ENCODE assay signal across 9 cellular contexts in the genomic region with DNA sequence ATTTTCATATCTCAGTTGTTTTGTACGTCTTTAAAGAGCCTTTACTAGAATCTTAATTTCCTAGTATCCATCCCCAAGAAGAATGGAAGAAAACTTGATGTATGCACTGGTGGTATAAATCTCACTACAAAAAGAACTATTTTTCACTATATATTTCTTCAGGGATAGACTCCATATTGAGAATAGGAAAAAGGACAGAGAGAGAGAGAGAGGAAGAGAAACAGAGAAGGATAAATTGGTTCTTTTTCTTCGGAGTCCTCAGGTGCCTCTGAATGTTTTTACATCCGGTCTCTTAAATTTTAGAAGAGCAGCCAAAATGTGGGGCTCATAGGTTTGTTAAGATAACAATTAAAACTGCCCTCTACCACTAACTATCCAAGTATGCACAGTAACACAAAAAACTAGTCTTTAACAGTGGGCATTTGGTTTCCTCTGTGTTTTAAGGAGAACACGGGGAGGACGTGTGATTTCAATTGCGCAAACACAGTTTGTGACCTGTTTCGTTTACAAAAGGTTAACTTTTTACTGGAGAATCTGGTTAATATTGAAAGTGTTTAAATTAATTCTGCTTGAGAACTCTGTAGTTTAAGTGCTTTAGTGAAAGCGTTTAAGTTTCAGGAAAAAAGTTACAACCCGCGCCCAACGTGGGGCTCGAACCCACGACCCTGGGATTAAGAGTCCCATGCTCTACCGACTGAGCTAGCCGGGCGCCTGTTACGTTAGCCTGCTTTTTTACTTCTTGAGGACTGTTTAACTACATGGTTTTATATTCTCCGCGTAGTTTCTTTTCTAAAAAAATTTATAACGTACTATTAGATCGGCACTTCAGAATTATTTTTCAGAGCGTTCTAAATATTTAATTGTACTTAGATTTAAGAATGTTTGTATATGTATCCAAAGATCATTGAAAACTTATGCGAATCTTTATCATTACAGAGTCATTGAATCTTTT. TPM values are rescaled to one million over a fixed set of nuclear protein-coding genes. Genes with fewer than 3 reads are reported as not detected.
DNase-seq lines count a peak whose midpoint lies in the region; ATAC-seq, FAIRE-seq and TF ChIP-seq lines count a peak whose summit lies in the region.
"Had no signal": no experiment of that assay in that cellular context is flagged by ENCODE, and none has a peak within 500 bp of the region (broad histone marks: within the 10 kb centered on the region; RNA-seq: fewer than 3 reads in every experiment).

No MANE protein-coding gene starts in this region.

- H3F3A ChIP-seq in PC-3 (ENCODE audit: low read length, unreplicated experiment), result peaks cover 6% of the 10 kb centered on the region

- H3K27ac Mint-ChIP-seq in activated T-cell treated with anti-CD3 and anti-CD28 coated beads, Interleukin-2, amount 50 U/mL, for 72 hours, result no peak overlapping the region
- H3K27ac Mint-ChIP-seq in naive thymus-derived CD8-positive, alpha-beta T cell, result no peak overlapping the region
- no peak overlapping the region for H3K27ac Mint-ChIP-seq in stimulated activated memory B cell treated with anti-CD40 and anti-IgM and Interleukin-4, amounts not matched to agents 10 μg/mL and 1 μg/mL and 100 μg/mL, for 72 hours
- H3K27ac Mint-ChIP-seq: dendritic cell treated with granulocyte-macrophage colony-stimulating factor and Interleukin-4, amounts not matched to agents 40 ng/mL and 50 ng/mL, for 4 days had no signal

- H3K9me3 ChIP-seq in PC-3 (ENCODE audit: low read length), result no peaks in the 10 kb centered on the region

- no peaks in the 10 kb centered on the region for H3K79me2 ChIP-seq in PC-3 (ENCODE audit: low read length)

- H4K20me1 ChIP-seq in PC-3 (ENCODE audit: low read length), result no peaks in the 10 kb centered on the region

- peak; percentile 37 for ATAC-seq in PC-3
- peak; percentile 32 to 39 for ATAC-seq in activated T-cell treated with anti-CD3 and anti-CD28 coated beads, Interleukin-2, amount 50 U/mL, for 72 hours (replicated peaks in 1 of 2)
- ATAC-seq in naive thymus-derived CD8-positive, alpha-beta T cell, result peak; percentile 35 to 37
- peak; percentile 61 for ATAC-seq in stimulated activated memory B cell treated with anti-CD40 and anti-IgM and Interleukin-4, amounts not matched to agents 10 μg/mL and 1 μg/mL and 100 μg/mL, for 72 hours
- ATAC-seq in GM21367 (IDR thresholded peaks at IDR 0.05; ENCODE audit: unreplicated experiment), result no peak

- H3K4me1 Mint-ChIP-seq in activated T-cell treated with anti-CD3 and anti-CD28 coated beads, Interleukin-2, amount 50 U/mL, for 72 hours (ENCODE audit: low read depth), result peaks cover 18% of the 10 kb centered on the region
- peaks cover 16 to 24% (median 21%) of the 10 kb centered on the region in 4 donors for H3K4me1 Mint-ChIP-seq in naive thymus-derived CD8-positive, alpha-beta T cell
- peaks cover 23% of the 10 kb centered on the region for H3K4me1 Mint-ChIP-seq in stimulated activated memory B cell treated with anti-CD40 and anti-IgM and Interleukin-4, amounts not matched to agents 10 μg/mL and 1 μg/mL and 100 μg/mL, for 72 hours

- peak; percentile 43 for DNase-seq in DMS153 (lab: John Stamatoyannopoulos, UW)
- peak; percentile 60 for DNase-seq in HTR-8/SVneo (ENCODE audit: insufficient read length, low spot score)
- DNase-seq in PC-3, result peak; percentile 98
- peak; percentile 78 to 85 for DNase-seq in activated T-cell treated with anti-CD3 and anti-CD28 coated beads, Interleukin-2, amount 50 U/mL, for 72 hours
- DNase-seq in fibroblast of mammary gland (ENCODE audit: low read depth), result peak; percentile 63
- DNase-seq in naive thymus-derived CD8-positive, alpha-beta T cell, result peak; percentile 68 to 94 (median 84)

- no peak overlapping the region for H3K27ac ChIP-seq in PC-3 (ENCODE audit: low read length)

- peaks cover 14% of the 10 kb centered on the region for H3K4me1 ChIP-seq in PC-3 (ENCODE audit: insufficient read depth, low read length)

- POLR2A ChIA-PET in PC-3 (lab: Charles Lee; ENCODE audit: unreplicated experiment), result no interaction called here
- POLR2A ChIA-PET in naive thymus-derived CD8-positive, alpha-beta T cell (lab: Charles Lee), result interaction anchor here (1.0 to 2.6 kb wide), 4 partner anchors 9 to 59 kb away, joined by 4 to 21 read pairs (median 10); a partner anchor contains a TSS

- peak overlapping the region; percentile 75 for H2AFZ ChIP-seq in PC-3 (ENCODE audit: low read length)

- no peaks in the 10 kb centered on the region for H3K9me3 Mint-ChIP-seq in activated T-cell treated with anti-CD3 and anti-CD28 coated beads, Interleukin-2, amount 50 U/mL, for 72 hours
- H3K9me3 Mint-ChIP-seq in naive thymus-derived CD8-positive, alpha-beta T cell, result peaks cover 0 to 5% (median 0%) of the 10 kb centered on the region in 9 donors
- H3K9me3 Mint-ChIP-seq in stimulated activated memory B cell treated with anti-CD40 and anti-IgM and Interleukin-4, amounts not matched to agents 10 μg/mL and 1 μg/mL and 100 μg/mL, for 72 hours, result no peaks in the 10 kb centered on the region
- H3K9me3 Mint-ChIP-seq: dendritic cell treated with granulocyte-macrophage colony-stimulating factor and Interleukin-4, amounts not matched to agents 40 ng/mL and 50 ng/mL, for 4 days had no signal

- CTCF ChIA-PET in PC-3 (lab: Charles Lee), result no interaction called here

- no peaks in the 10 kb centered on the region for H3K27me3 Mint-ChIP-seq in activated T-cell treated with anti-CD3 and anti-CD28 coated beads, Interleukin-2, amount 50 U/mL, for 72 hours (ENCODE audit: low read depth)
- peaks cover 0 to 2% (median 0%) of the 10 kb centered on the region in 5 donors for H3K27me3 Mint-ChIP-seq in naive thymus-derived CD8-positive, alpha-beta T cell
- H3K27me3 Mint-ChIP-seq in stimulated activated memory B cell treated with anti-CD40 and anti-IgM and Interleukin-4, amounts not matched to agents 10 μg/mL and 1 μg/mL and 100 μg/mL, for 72 hours, result no peaks in the 10 kb centered on the region
- H3K27me3 Mint-ChIP-seq: dendritic cell treated with granulocyte-macrophage colony-stimulating factor and Interleukin-4, amounts not matched to agents 40 ng/mL and 50 ng/mL, for 4 days had no signal

- peak overlapping the region; percentile 24 for H3K9ac ChIP-seq in PC-3 (ENCODE audit: low read length)

- BruUV-seq in PC-3 (replicated peaks; lab: Mats Ljungman, UMichigan), result no TSS peak

- peak overlapping the region; percentile 79 for H3K4me2 ChIP-seq in PC-3 (ENCODE audit: low read length)

- TF ChIP-seq CTCF in PC-3 (conservative IDR thresholded peaks at IDR 0.05; ENCODE audit: low read depth, low read length) (no peak), fibroblast of mammary gland (conservative IDR thresholded peaks at IDR 0.05; ENCODE audit: control insufficient read depth, insufficient read depth, low read depth, low read length) (no peak)

- H3K27me3 ChIP-seq in PC-3 (ENCODE audit: low read length), result no peaks in the 10 kb centered on the region

- no peaks in the 10 kb centered on the region for H3K36me3 ChIP-seq in PC-3 (ENCODE audit: low read depth, low read length)

- intact Hi-C loops in PC-3 (cut with micrococcal nuclease), result loop anchor here (1.0 to 10.0 kb wide), 2 partner anchors 59 to 1245 kb away; a partner anchor contains a TSS

- peaks cover 0 to 1% of the 10 kb centered on the region in 2 donors for H3K36me3 Mint-ChIP-seq in activated T-cell treated with anti-CD3 and anti-CD28 coated beads, Interleukin-2, amount 50 U/mL, for 72 hours (ENCODE audit: insufficient read depth in 2 of 2)
- peaks cover 0 to 4% (median 2%) of the 10 kb centered on the region in 3 donors for H3K36me3 Mint-ChIP-seq in naive thymus-derived CD8-positive, alpha-beta T cell
- H3K36me3 Mint-ChIP-seq in stimulated activated memory B cell treated with anti-CD40 and anti-IgM and Interleukin-4, amounts not matched to agents 10 μg/mL and 1 μg/mL and 100 μg/mL, for 72 hours, result peaks cover 6% of the 10 kb centered on the region

- H3K4me3 ChIP-seq in PC-3 (ENCODE audit: low read length), result peak overlapping the region; percentile 72
- peak overlapping the region; percentile 86 for H3K4me3 ChIP-seq in fibroblast of mammary gland (ENCODE audit: control insufficient read depth, low read depth, low read length)

- FAIRE-seq in HTR-8/SVneo (lab: Jason Lieb, UNC), result peak; percentile 85

- no peak overlapping the region for H3K4me3 Mint-ChIP-seq in activated T-cell treated with anti-CD3 and anti-CD28 coated beads, Interleukin-2, amount 50 U/mL, for 72 hours
- no peak overlapping the region for H3K4me3 Mint-ChIP-seq in naive thymus-derived CD8-positive, alpha-beta T cell
- H3K4me3 Mint-ChIP-seq in stimulated activated memory B cell treated with anti-CD40 and anti-IgM and Interleukin-4, amounts not matched to agents 10 μg/mL and 1 μg/mL and 100 μg/mL, for 72 hours, result no peak overlapping the region
- H3K4me3 Mint-ChIP-seq: dendritic cell treated with granulocyte-macrophage colony-stimulating factor and Interleukin-4, amounts not matched to agents 40 ng/mL and 50 ng/mL, for 4 days had no signal

- no peaks in the 10 kb centered on the region for H3K9me2 ChIP-seq in PC-3 (replicated peaks; ENCODE audit: low read length)

RNA-seq across cellular contexts. Expression of a gene that starts 5.1 kb away (rescaled TPM):
- total RNA-seq in PC-3 (2014; rRNA removed), result 669 and 700 TPM in 2 replicates
- total RNA-seq in activated T-cell treated with anti-CD3 and anti-CD28 coated beads, Interleukin-2, amount 50 U/mL, for 72 hours, result 100 to 1,000 TPM; 177 to 194 TPM
- total RNA-seq in naive thymus-derived CD8-positive, alpha-beta T cell, result 100 to 1,000 TPM; 136 to 140 TPM
- polyA plus RNA-seq in naive thymus-derived CD8-positive, alpha-beta T cell, result 100 to 1,000 TPM; 135 to 144 (median 142) TPM

RNA-seq across cellular contexts. Expression of a gene that starts 39.6 kb away (rescaled TPM):
- 118 and 126 TPM in 2 replicates for total RNA-seq in PC-3 (2014; rRNA removed)
- total RNA-seq in activated T-cell treated with anti-CD3 and anti-CD28 coated beads, Interleukin-2, amount 50 U/mL, for 72 hours, result 10 to 100 TPM; 44.6 to 47.0 TPM
- total RNA-seq in naive thymus-derived CD8-positive, alpha-beta T cell, result 10 to 100 TPM; 54.9 to 69.5 TPM
- polyA plus RNA-seq in naive thymus-derived CD8-positive, alpha-beta T cell, result 10 to 100 TPM; 80.3 to 87.2 (median 84.7) TPM

RNA-seq across cellular contexts. Expression of a gene that starts 58.8 kb away (rescaled TPM):
- total RNA-seq in PC-3 (2014; rRNA removed), result 7.3 and 11.3 TPM in 2 replicates
- 10 to 100 TPM; 33.9 to 42.2 TPM for total RNA-seq in activated T-cell treated with anti-CD3 and anti-CD28 coated beads, Interleukin-2, amount 50 U/mL, for 72 hours
- 10 to 100 TPM; 68.5 to 70.0 TPM for total RNA-seq in naive thymus-derived CD8-positive, alpha-beta T cell
- polyA plus RNA-seq in naive thymus-derived CD8-positive, alpha-beta T cell, result 10 to 100 TPM; 19.4 to 26.2 (median 25.8) TPM

Comparison
In these comparisons a context has a peak if more than half of its experiments do, and no peak if none do; other contexts are left out.
1. DNase-seq: peak in every context shown above with its lines; median percentile 98 in PC-3; 84 in naive thymus-derived CD8-positive, alpha-beta T cell; 82 in activated T-cell treated with anti-CD3 and anti-CD28 coated beads, Interleukin-2, amount 50 U/mL, for 72 hours; 63 in fibroblast of mammary gland; 60 in HTR-8/SVneo; 43 in DMS153.